Comparison of ENCODE assay signal across 1 cellular context in the genomic region with DNA sequence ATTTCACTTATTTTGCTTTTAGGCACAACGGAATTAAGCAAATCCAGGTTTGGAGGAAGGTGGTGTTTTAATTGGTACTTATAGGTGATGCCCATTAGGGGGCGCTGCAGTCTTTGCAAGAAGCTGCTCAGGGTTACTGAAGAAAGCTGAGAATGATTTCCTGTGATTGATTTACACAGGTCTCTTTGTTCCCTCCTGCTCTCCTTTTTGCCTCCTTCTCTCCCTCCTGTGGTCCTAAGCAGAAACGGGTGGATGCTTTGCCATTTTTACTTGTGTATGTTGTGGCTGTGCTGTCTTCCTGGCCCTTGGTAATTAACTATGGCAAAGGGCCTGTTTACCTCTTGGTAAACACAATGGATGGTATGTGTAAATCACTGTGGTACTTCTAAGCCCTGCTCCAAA.
TF ChIP-seq lines count a peak whose summit lies in the region.

No MANE protein-coding gene starts in this region.

TF ChIP-seq in K562, 482 proteins besides CTCF, POLR2A, EP300 and RAD21 (continued from another document):
- TF ChIP-seq, protein P1, sequence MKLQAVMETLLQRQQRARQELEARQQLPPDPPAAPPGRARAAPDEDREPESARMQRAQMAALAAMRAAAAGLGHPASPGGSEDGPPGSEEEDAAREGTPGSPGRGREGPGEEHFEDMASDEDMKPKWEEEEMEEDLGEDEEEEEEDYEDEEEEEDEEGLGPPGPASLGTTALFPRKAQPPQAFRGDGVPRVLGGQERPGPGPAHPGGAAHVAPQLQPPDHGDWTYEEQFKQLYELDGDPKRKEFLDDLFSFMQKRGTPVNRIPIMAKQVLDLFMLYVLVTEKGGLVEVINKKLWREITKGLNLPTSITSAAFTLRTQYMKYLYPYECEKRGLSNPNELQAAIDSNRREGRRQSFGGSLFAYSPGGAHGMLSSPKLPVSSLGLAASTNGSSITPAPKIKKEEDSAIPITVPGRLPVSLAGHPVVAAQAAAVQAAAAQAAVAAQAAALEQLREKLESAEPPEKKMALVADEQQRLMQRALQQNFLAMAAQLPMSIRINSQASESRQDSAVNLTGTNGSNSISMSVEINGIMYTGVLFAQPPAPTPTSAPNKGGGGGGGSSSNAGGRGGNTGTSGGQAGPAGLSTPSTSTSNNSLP (IDR thresholded peaks at IDR 0.05; ENCODE audit: borderline replicate concordance, low read depth, low read length): peak; percentile 70; the same call in 1 of the 2 replicates
- no peak for TF ChIP-seq LEF1 (IDR thresholded peaks at IDR 0.05)
- no peak for TF ChIP-seq ESRRA (IDR thresholded peaks at IDR 0.05; ENCODE audit: borderline replicate concordance, low read depth)
- TF ChIP-seq, protein P2, sequence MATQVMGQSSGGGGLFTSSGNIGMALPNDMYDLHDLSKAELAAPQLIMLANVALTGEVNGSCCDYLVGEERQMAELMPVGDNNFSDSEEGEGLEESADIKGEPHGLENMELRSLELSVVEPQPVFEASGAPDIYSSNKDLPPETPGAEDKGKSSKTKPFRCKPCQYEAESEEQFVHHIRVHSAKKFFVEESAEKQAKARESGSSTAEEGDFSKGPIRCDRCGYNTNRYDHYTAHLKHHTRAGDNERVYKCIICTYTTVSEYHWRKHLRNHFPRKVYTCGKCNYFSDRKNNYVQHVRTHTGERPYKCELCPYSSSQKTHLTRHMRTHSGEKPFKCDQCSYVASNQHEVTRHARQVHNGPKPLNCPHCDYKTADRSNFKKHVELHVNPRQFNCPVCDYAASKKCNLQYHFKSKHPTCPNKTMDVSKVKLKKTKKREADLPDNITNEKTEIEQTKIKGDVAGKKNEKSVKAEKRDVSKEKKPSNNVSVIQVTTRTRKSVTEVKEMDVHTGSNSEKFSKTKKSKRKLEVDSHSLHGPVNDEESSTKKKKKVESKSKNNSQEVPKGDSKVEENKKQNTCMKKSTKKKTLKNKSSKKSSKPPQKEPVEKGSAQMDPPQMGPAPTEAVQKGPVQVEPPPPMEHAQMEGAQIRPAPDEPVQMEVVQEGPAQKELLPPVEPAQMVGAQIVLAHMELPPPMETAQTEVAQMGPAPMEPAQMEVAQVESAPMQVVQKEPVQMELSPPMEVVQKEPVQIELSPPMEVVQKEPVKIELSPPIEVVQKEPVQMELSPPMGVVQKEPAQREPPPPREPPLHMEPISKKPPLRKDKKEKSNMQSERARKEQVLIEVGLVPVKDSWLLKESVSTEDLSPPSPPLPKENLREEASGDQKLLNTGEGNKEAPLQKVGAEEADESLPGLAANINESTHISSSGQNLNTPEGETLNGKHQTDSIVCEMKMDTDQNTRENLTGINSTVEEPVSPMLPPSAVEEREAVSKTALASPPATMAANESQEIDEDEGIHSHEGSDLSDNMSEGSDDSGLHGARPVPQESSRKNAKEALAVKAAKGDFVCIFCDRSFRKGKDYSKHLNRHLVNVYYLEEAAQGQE (CRISPR knock-in tag; IDR thresholded peaks at IDR 0.05; ENCODE audit: low read depth): 0 out of 2 replicates have a peak, but pooled peaks have one; percentile 26
- no peak for TF ChIP-seq KAT2B (IDR thresholded peaks at IDR 0.05; ENCODE audit: low read depth, low read length)
- TF ChIP-seq, protein P3, sequence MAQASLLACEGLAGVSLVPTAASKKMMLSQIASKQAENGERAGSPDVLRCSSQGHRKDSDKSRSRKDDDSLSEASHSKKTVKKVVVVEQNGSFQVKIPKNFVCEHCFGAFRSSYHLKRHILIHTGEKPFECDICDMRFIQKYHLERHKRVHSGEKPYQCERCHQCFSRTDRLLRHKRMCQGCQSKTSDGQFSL (CRISPR knock-in tag; IDR thresholded peaks at IDR 0.05): no peak
- TF ChIP-seq, protein P3 (tag; IDR thresholded peaks at IDR 0.05): no peak
- no peak for TF ChIP-seq SOX6 (IDR thresholded peaks at IDR 0.05)
- no peak for TF ChIP-seq DPF2 (IDR thresholded peaks at IDR 0.05)
- peak; percentile 67 for TF ChIP-seq ARID2 (IDR thresholded peaks at IDR 0.05)
- peak; percentile 79 for TF ChIP-seq MEIS2 (IDR thresholded peaks at IDR 0.05; ENCODE audit: partially characterized antibody)
- no peak for TF ChIP-seq HIVEP1 (CRISPR knock-in tag; IDR thresholded peaks at IDR 0.05)
- TF ChIP-seq PHF21A (IDR thresholded peaks at IDR 0.05; ENCODE audit: borderline replicate concordance, low read depth): peak; percentile 61; the same call in 1 of the 2 replicates
- TF ChIP-seq PBX2 (CRISPR knock-in tag; IDR thresholded peaks at IDR 0.05; ENCODE audit: low read depth): no peak
- TF ChIP-seq PBX2 (tag; conservative IDR thresholded peaks at IDR 0.05; ENCODE audit: low read depth): peak; percentile 79
- TF ChIP-seq TEAD4 (IDR thresholded peaks at IDR 0.05; ENCODE audit: low read length): no peak
- 0 out of 2 replicates have a peak, but pooled peaks have one; percentile 31 for TF ChIP-seq TEAD4 (CRISPR knock-in tag; IDR thresholded peaks at IDR 0.05; ENCODE audit: borderline replicate concordance)
